In the genomic region with DNA sequence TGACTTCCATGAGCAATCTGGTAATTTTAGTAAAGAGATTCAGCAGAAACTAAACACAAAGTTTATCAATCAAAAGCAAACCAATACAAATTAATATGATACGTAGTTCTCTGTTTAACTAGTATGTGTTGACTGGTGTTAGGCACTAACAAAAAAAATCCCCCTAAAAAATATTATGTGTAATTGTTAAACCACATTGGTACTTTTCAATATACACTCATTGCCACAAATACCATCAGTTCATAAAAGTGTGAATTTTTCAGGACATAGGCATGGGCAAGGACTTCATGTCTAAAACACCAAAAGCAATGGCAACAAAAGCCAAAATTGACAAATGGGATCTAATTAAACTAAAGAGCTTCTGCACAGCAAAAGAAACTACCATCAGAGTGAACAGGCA, we compare ENCODE assay signal across 1 cellular context.
DNase-seq lines count a peak whose midpoint lies in the region; ATAC-seq lines count a peak whose summit lies in the region.
"Not testable (repeated sequence)": the region's sequence is repeated elsewhere in the genome, so short reads cannot be mapped to it uniquely, and the experiment has no call there.

No MANE protein-coding gene starts in this region.

- peak overlapping the region; percentile 31 for H3K4me3 Mint-ChIP-seq in natural killer cell treated with Interleukin-12 subunit alpha and Interleukin-12 subunit beta and Interleukin-15 and Interleukin-18, amount 100 ng/mL, for 72 hours

- peaks cover 19% of the 10 kb centered on the region for H3K36me3 Mint-ChIP-seq in natural killer cell treated with Interleukin-12 subunit alpha and Interleukin-12 subunit beta and Interleukin-15 and Interleukin-18, amount 100 ng/mL, for 72 hours

- not testable (repeated sequence) for H3K27me3 Mint-ChIP-seq in natural killer cell treated with Interleukin-12 subunit alpha and Interleukin-12 subunit beta and Interleukin-15 and Interleukin-18, amount 100 ng/mL, for 72 hours

- H3K9me3 Mint-ChIP-seq in natural killer cell treated with Interleukin-12 subunit alpha and Interleukin-12 subunit beta and Interleukin-15 and Interleukin-18, amount 100 ng/mL, for 72 hours = not testable (repeated sequence)

- H3K27ac Mint-ChIP-seq in natural killer cell treated with Interleukin-12 subunit alpha and Interleukin-12 subunit beta and Interleukin-15 and Interleukin-18, amount 100 ng/mL, for 72 hours = peak overlapping the region in 1 of 2 donors; percentile 34

- DNase-seq in natural killer cell treated with Interleukin-12 subunit alpha and Interleukin-12 subunit beta and Interleukin-15 and Interleukin-18, amount 100 ng/mL, for 72 hours (ENCODE audit: low spot score) = not testable (repeated sequence)

- peaks cover 12 to 17% of the 10 kb centered on the region in 2 donors for H3K4me1 Mint-ChIP-seq in natural killer cell treated with Interleukin-12 subunit alpha and Interleukin-12 subunit beta and Interleukin-15 and Interleukin-18, amount 100 ng/mL, for 72 hours (ENCODE audit: low read depth in 2 of 2)

- peak in 1 of 2 donors; percentile 69 for ATAC-seq in natural killer cell treated with Interleukin-12 subunit alpha and Interleukin-12 subunit beta and Interleukin-15 and Interleukin-18, amount 100 ng/mL, for 72 hours
